ENCODE assay signal across 3 cellular contexts in genomic region chr22:50633771-50634170, GRCh38.
"Had no signal": no experiment of that assay in that cellular context is flagged by ENCODE, and none has a peak within 500 bp of the region (broad histone marks: within the 10 kb centered on the region; RNA-seq: fewer than 3 reads in every experiment).

No MANE protein-coding gene starts in this region.

- DNase-seq: GDM1, GF-D8 had no signal

- ATAC-seq: GM12878 had no signal

- H3K4me3 ChIP-seq: GM12878 had no signal
